9 cellular contexts compared by ENCODE assay signal in genomic region chr13:114314074-114314912, GRCh38. TPM values are rescaled to one million over a fixed set of nuclear protein-coding genes. Genes with fewer than 3 reads are reported as not detected.
A peak's percentile ranks its signal among the peaks of the same experiment; 100 is the strongest.
DNase-seq lines count a peak whose midpoint lies in the region; ATAC-seq, FAIRE-seq and TF ChIP-seq lines count a peak whose summit lies in the region.
"Had no signal": no experiment of that assay in that cellular context is flagged by ENCODE, and none has a peak within 500 bp of the region (broad histone marks: within the 10 kb centered on the region; RNA-seq: fewer than 3 reads in every experiment).

CHAMP1 (plus strand) TSS chr13:114314503; CDS start chr13:114323843, 9,340 bp downstream.

- H3K27me3 ChIP-seq in BE2C = no peaks in the 10 kb centered on the region

- peaks cover 9% of the 10 kb centered on the region for H3K36me3 ChIP-seq in BE2C

- DNase-seq in BE2C (peak; percentile 97), GM19239 (ENCODE audit: insufficient read length, low spot score) (peak; percentile 78), NCI-H510A treated with DMSO at 0.1 percent for 48 hours (lab: John Stamatoyannopoulos, UW) (peak; percentile 78), choroid plexus epithelial cell (ENCODE audit: low read depth) (peak; percentile 97), kidney glomerular epithelial cell (lab: John Stamatoyannopoulos, UW) (peak; percentile 93)
- peak; percentile 88 for DNase-seq in activated CD4-positive, alpha-beta T cell treated with anti-CD3 and anti-CD28 coated beads for 4 hours
- DNase-seq in stimulated activated CD4-positive, alpha-beta T cell treated with anti-CD3 and anti-CD28 coated beads, Interleukin-15, amount 100 ng/mL, for 48 hours (ENCODE audit: low read depth in 2 of 2) = peak; percentile 90 to 95

- no peaks in the 10 kb centered on the region; the same call in 1 of the 2 replicates for H3K4me1 ChIP-seq in BE2C

- ATAC-seq in HG03442 (IDR thresholded peaks at IDR 0.05; ENCODE audit: unreplicated experiment) = peak; percentile 79

- FAIRE-seq in GM19239 (lab: Jason Lieb, UNC) = peak; percentile 88
- FAIRE-seq: islet of Langerhans had no signal

- H3K4me3 ChIP-seq in BE2C (ENCODE audit: low read depth, low read length) (peak within 1 kb of the TSS; percentile 84), choroid plexus epithelial cell (ENCODE audit: low read depth, low read length) (peak within 1 kb of the TSS; percentile 76)

- no peaks in the 10 kb centered on the region for H3K9me3 ChIP-seq in BE2C

- TF ChIP-seq CTCF in BE2C (IDR thresholded peaks at IDR 0.05; ENCODE audit: low read depth, low read length) (no peak), choroid plexus epithelial cell (conservative IDR thresholded peaks at IDR 0.05; ENCODE audit: low read depth, low read length) (no peak)

RNA-seq across cellular contexts. Expression of gene CHAMP1, which starts in this region (rescaled TPM):
- 27.4 TPM for polyA plus RNA-seq in BE2C (2012; ENCODE audit: insufficient read depth, insufficient read length, low read depth)

Comparison
In these comparisons a context has a peak if more than half of its experiments do, and no peak if none do; other contexts are left out.
1. Peak in every context shown above with its lines: DNase-seq, ATAC-seq and H3K4me3 ChIP-seq.